In the genomic region with DNA sequence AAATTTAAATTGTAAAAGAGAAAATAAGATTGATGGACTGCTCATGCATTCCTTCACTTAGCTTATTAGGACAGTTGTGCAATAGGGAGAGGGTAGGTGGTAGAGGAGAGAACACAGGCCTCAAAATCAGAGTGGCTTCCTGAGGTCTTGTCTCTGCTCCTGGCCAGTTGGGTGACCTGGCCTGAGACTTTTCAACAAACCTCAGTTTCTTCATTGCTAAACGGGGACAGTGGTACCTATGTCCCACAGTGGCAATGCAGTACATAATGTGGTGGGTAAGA, we compare ENCODE assay signal across 15 cellular contexts. TPM values are rescaled to one million over a fixed set of nuclear protein-coding genes. Genes with fewer than 3 reads are reported as not detected.
A peak's percentile ranks its signal among the peaks of the same experiment; 100 is the strongest.
DNase-seq lines count a peak whose midpoint lies in the region; ATAC-seq and TF ChIP-seq lines count a peak whose summit lies in the region.
"Had no signal": no experiment of that assay in that cellular context is flagged by ENCODE, and none has a peak within 500 bp of the region (broad histone marks: within the 10 kb centered on the region; RNA-seq: fewer than 3 reads in every experiment).

No MANE protein-coding gene starts in this region.

- H3K4me2 ChIP-seq in SK-N-SH = peak overlapping the region; percentile 15

- no peaks in the 10 kb centered on the region for H3K27me3 Mint-ChIP-seq in dendritic cell treated with granulocyte-macrophage colony-stimulating factor and Interleukin-4, amounts not matched to agents 40 ng/mL and 50 ng/mL, for 4 days
- H3K27me3 Mint-ChIP-seq in mesothelial cell of epicardium (ENCODE audit: low read depth) = no peaks in the 10 kb centered on the region

- peak overlapping the region; percentile 68 for H3K27ac Mint-ChIP-seq in dendritic cell treated with granulocyte-macrophage colony-stimulating factor and Interleukin-4, amounts not matched to agents 40 ng/mL and 50 ng/mL, for 4 days
- peak overlapping the region; percentile 74 for H3K27ac Mint-ChIP-seq in mesothelial cell of epicardium

- POLR2A ChIA-PET in SK-N-SH (lab: Yijun Ruan, JAX) = no interaction called here

- no peak overlapping the region for H2AFZ ChIP-seq in SK-N-SH (ENCODE audit: low read depth)

- ATAC-seq in SK-N-SH treated with all-trans-retinoic acid at 6 μM for 48 hours = no peak
- ATAC-seq: right cardiac atrium had no signal

- H3K4me1 ChIP-seq in SK-N-SH (ENCODE audit: control insufficient read depth in 1 of 2, insufficient read depth in 2 of 2, low read depth in 1 of 2, low read length in 1 of 2) = peaks cover 24 to 45% of the 10 kb centered on the region in 2 experiments
- H3K4me1 ChIP-seq in transverse colon = peaks cover 20 to 62% (median 39%) of the 10 kb centered on the region in 4 donors

- H3K36me3 Mint-ChIP-seq in dendritic cell treated with granulocyte-macrophage colony-stimulating factor and Interleukin-4, amounts not matched to agents 40 ng/mL and 50 ng/mL, for 4 days (ENCODE audit: low read depth) = peaks cover 22% of the 10 kb centered on the region
- no peaks in the 10 kb centered on the region for H3K36me3 Mint-ChIP-seq in mesothelial cell of epicardium

- H3K27me3 ChIP-seq in SK-N-SH (ENCODE audit: insufficient read depth) (no peaks in the 10 kb centered on the region), transverse colon (no peaks in the 10 kb centered on the region)

- H3K27ac ChIP-seq in SK-N-SH (ENCODE audit: low read depth in 2 of 2, low read length in 1 of 2) = no peak overlapping the region; a peak in 2 of 4 replicates
- peak overlapping the region; percentile 24 to 63 (median 52) for H3K27ac ChIP-seq in transverse colon

- in situ Hi-C loops in transverse colon (cut with MboI; ENCODE audit: low pct_ligation_motif_present in 1 of 4, low pct_unique_long_range_greater_than_20kb in 1 of 4, low sequenced_read_pairs in 3 of 4) = no loop called here

- no peak overlapping the region for H3K4me3 ChIP-seq in SK-N-SH (ENCODE audit: low read depth in 2 of 2, low read length in 1 of 2)
- H3K4me3 ChIP-seq in transverse colon = no peak overlapping the region

- TF ChIP-seq CTCF in SK-N-SH (IDR thresholded peaks at IDR 0.05) (no peak), mesothelial cell of epicardium (IDR thresholded peaks at IDR 0.05; ENCODE audit: unreplicated experiment) (no peak), transverse colon (IDR thresholded peaks at IDR 0.05) (no peak)

- H3K4me3 Mint-ChIP-seq in dendritic cell treated with granulocyte-macrophage colony-stimulating factor and Interleukin-4, amounts not matched to agents 40 ng/mL and 50 ng/mL, for 4 days = peak overlapping the region; percentile 37
- peak overlapping the region; percentile 49 for H3K4me3 Mint-ChIP-seq in mesothelial cell of epicardium

- 75% methylated on average over 1 of the region's 1 CpG for WGBS in SK-N-SH (ENCODE audit: low lambda C conversion rate)
- 76 to 80% methylated on average over 1 of the region's 1 CpG for WGBS in transverse colon (ENCODE audit: low coverage in 1 of 2), 2 donors

- H3K4me1 Mint-ChIP-seq in dendritic cell treated with granulocyte-macrophage colony-stimulating factor and Interleukin-4, amounts not matched to agents 40 ng/mL and 50 ng/mL, for 4 days (ENCODE audit: low read depth) = peaks cover 73% of the 10 kb centered on the region
- H3K4me1 Mint-ChIP-seq in mesothelial cell of epicardium = peaks cover 56% of the 10 kb centered on the region

- TF ChIP-seq RAD21 in SK-N-SH (IDR thresholded peaks at IDR 0.05; ENCODE audit: low read length) = no peak

- DNase-seq in SK-N-SH = no peak
- no peak for DNase-seq in mesothelial cell of epicardium (ENCODE audit: low spot score in 2 of 2, unreplicated experiment in 2 of 2)
- no peak for DNase-seq in transverse colon
- no peak for DNase-seq in DMS 273 (lab: John Stamatoyannopoulos, UW; ENCODE audit: unreplicated experiment)
- no peak for DNase-seq in effector CD4-positive, alpha-beta T cell
- DNase-seq in SHP77 (lab: John Stamatoyannopoulos, UW) = no peak
- DNase-seq: activated CD4-positive, CD25-positive, alpha-beta regulatory T cell treated with anti-CD3 and anti-CD28 coated beads, Interleukin-2, amount 50 U/mL, for 72 hours; amniotic stem cell; NCI-H2107; NK-92 treated with Interleukin-12 subunit alpha and Interleukin-12 subunit beta, amount 100 ng/mL, for 24 hours had no signal

- no peak for TF ChIP-seq POLR2A in transverse colon (IDR thresholded peaks at IDR 0.05)

- H3K79me2 ChIP-seq in SK-N-SH (ENCODE audit: insufficient read depth) = peaks cover 43% of the 10 kb centered on the region

- no peaks in the 10 kb centered on the region for H3K9me2 ChIP-seq in SK-N-SH

- CTCF ChIA-PET in SK-N-SH (lab: Yijun Ruan, JAX) = interaction anchor here (1.4 to 1.7 kb wide), 2 partner anchors 11 to 151 kb away, joined by 4 to 5 read pairs; no protein-coding TSS in a partner anchor

- H3K36me3 ChIP-seq in SK-N-SH (replicated peaks in 1 of 2; ENCODE audit: control insufficient read depth in 1 of 2, insufficient read depth in 2 of 2, low read length in 1 of 2) (peaks cover 3 to 5% of the 10 kb centered on the region in 2 experiments), transverse colon (no peaks in the 10 kb centered on the region)

- H3F3A ChIP-seq in SK-N-SH (replicated peaks; ENCODE audit: insufficient read depth) = peaks cover 27% of the 10 kb centered on the region

- intact Hi-C loops in dendritic cell treated with granulocyte-macrophage colony-stimulating factor and Interleukin-4, amounts not matched to agents 40 ng/mL and 50 ng/mL, for 4 days (cut with micrococcal nuclease) = no loop called here
- intact Hi-C loops in transverse colon (cut with DNase I; ENCODE audit: low total_unique reads) = no loop called here

- no peaks in the 10 kb centered on the region for H3K9me3 Mint-ChIP-seq in dendritic cell treated with granulocyte-macrophage colony-stimulating factor and Interleukin-4, amounts not matched to agents 40 ng/mL and 50 ng/mL, for 4 days
- H3K9me3 Mint-ChIP-seq in mesothelial cell of epicardium = no peaks in the 10 kb centered on the region

- TF ChIP-seq EP300 in SK-N-SH (IDR thresholded peaks at IDR 0.05; ENCODE audit: borderline replicate concordance in 1 of 2, low read depth in 1 of 2, low read length in 1 of 2) = no peak
- TF ChIP-seq EP300 in transverse colon (IDR thresholded peaks at IDR 0.05; ENCODE audit: low read depth) = no peak

- H3K9ac ChIP-seq in SK-N-SH = no peak overlapping the region

- H3K9me3 ChIP-seq in SK-N-SH = no peaks in the 10 kb centered on the region
- no peaks in the 10 kb centered on the region for H3K9me3 ChIP-seq in transverse colon

- no peaks in the 10 kb centered on the region for H4K20me1 ChIP-seq in SK-N-SH (ENCODE audit: insufficient read depth)

TF ChIP-seq in SK-N-SH, 30 proteins besides CTCF, POLR2A, EP300 and RAD21 (continues in another document):
- TF ChIP-seq FOSL2 (IDR thresholded peaks at IDR 0.05; ENCODE audit: borderline replicate concordance, low read depth) (no peak), FOXJ3 (CRISPR knock-in tag; IDR thresholded peaks at IDR 0.05) (no peak)
- TF ChIP-seq, protein P1, sequence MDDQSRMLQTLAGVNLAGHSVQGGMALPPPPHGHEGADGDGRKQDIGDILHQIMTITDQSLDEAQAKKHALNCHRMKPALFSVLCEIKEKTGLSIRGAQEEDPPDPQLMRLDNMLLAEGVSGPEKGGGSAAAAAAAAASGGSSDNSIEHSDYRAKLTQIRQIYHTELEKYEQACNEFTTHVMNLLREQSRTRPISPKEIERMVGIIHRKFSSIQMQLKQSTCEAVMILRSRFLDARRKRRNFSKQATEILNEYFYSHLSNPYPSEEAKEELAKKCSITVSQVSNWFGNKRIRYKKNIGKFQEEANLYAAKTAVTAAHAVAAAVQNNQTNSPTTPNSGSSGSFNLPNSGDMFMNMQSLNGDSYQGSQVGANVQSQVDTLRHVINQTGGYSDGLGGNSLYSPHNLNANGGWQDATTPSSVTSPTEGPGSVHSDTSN (IDR thresholded peaks at IDR 0.05) = no peak

TF ChIP-seq in SK-N-SH treated with all-trans-retinoic acid at 6 μM for 48 hours, 23 proteins besides CTCF, POLR2A, EP300 and RAD21 (continues in another document):
- TF ChIP-seq CSDC2 (CRISPR knock-in tag; IDR thresholded peaks at IDR 0.05) (no peak), ARNTL (CRISPR knock-in tag; IDR thresholded peaks at IDR 0.05; ENCODE audit: borderline replicate concordance, low read depth) (no peak), ZFP3 (CRISPR knock-in tag; IDR thresholded peaks at IDR 0.05) (no peak), ISL1 (CRISPR knock-in tag; IDR thresholded peaks at IDR 0.05) (no peak), ZFP30 (CRISPR knock-in tag; IDR thresholded peaks at IDR 0.05) (no peak), TCF4 (CRISPR knock-in tag; IDR thresholded peaks at IDR 0.05; ENCODE audit: borderline replicate concordance) (no peak), TOX (CRISPR knock-in tag; IDR thresholded peaks at IDR 0.05; ENCODE audit: borderline replicate concordance) (no peak), BACH2 (CRISPR knock-in tag; IDR thresholded peaks at IDR 0.05; ENCODE audit: borderline replicate concordance) (no peak)

RNA-seq across cellular contexts. Expression of a gene that starts 2.6 kb away (rescaled TPM):
- polyA plus RNA-seq in SK-N-SH (2012; rRNA removed) = 57.6 and 80.9 TPM in 2 replicates
- polyA plus RNA-seq in SK-N-SH (2012; cell fraction: cytosol; rRNA removed) = 14.1 and 19.6 TPM in 2 replicates
- 412 and 451 TPM in 2 replicates for polyA plus RNA-seq in SK-N-SH (2012; cell fraction: nucleus; rRNA removed)
- 35.4 to 41.8 TPM (median 37.0 TPM) in 3 replicates for total RNA-seq in mesothelial cell of epicardium
- 10 to 100 TPM in 2 of 4 donors, 1 to 10 TPM in 2; 6.8 to 20.9 (median 10.3) TPM for total RNA-seq in transverse colon

RNA-seq across cellular contexts. Expression of a gene that starts 4.4 kb away (rescaled TPM):
- 57.8 and 69.8 TPM in 2 replicates for polyA plus RNA-seq in SK-N-SH (2012; rRNA removed)
- 21.2 and 31.7 TPM in 2 replicates for polyA plus RNA-seq in SK-N-SH (2012; cell fraction: cytosol; rRNA removed)
- 272 and 284 TPM in 2 replicates for polyA plus RNA-seq in SK-N-SH (2012; cell fraction: nucleus; rRNA removed)
- 45.6 to 50.5 TPM (median 50.4 TPM) in 3 replicates for total RNA-seq in mesothelial cell of epicardium
- total RNA-seq in transverse colon = 10 to 100 TPM; 22.4 to 37.0 (median 34.1) TPM

RNA-seq across cellular contexts. Expression of a gene that starts 10.6 kb away (rescaled TPM):
- polyA plus RNA-seq in SK-N-SH (2012; rRNA removed) = 0.13 TPM in 1 of 2 replicates, not detected in the other
- not detected in 2 replicates for polyA plus RNA-seq in SK-N-SH (2012; cell fraction: cytosol; rRNA removed)
- polyA plus RNA-seq in SK-N-SH (2012; cell fraction: nucleus; rRNA removed) = 0.40 and 0.66 TPM in 2 replicates
- total RNA-seq in mesothelial cell of epicardium (not detected in 3 replicates), transverse colon (not detected)
- total RNA-seq: LHCN-M2, mononuclear cell, right cardiac atrium had no signal
- polyA plus RNA-seq: right cardiac atrium had no signal

RNA-seq across cellular contexts. Expression of a gene that starts 44.8 kb away (rescaled TPM):
- polyA plus RNA-seq in SK-N-SH (2012; rRNA removed) = 336 and 368 TPM in 2 replicates
- 425 and 586 TPM in 2 replicates for polyA plus RNA-seq in SK-N-SH (2012; cell fraction: cytosol; rRNA removed)
- 357 and 676 TPM in 2 replicates for polyA plus RNA-seq in SK-N-SH (2012; cell fraction: nucleus; rRNA removed)
- 1,058 to 1,073 TPM (median 1,066 TPM) in 3 replicates for total RNA-seq in mesothelial cell of epicardium
- 100 to 1,000 TPM; 340 to 492 (median 432) TPM for total RNA-seq in transverse colon

RNA-seq across cellular contexts. Expression of a gene that starts 55.2 kb away (rescaled TPM):
- 58.5 and 59.3 TPM in 2 replicates for polyA plus RNA-seq in SK-N-SH (2012; rRNA removed)
- polyA plus RNA-seq in SK-N-SH (2012; cell fraction: cytosol; rRNA removed) = 62.4 and 69.7 TPM in 2 replicates
- 39.6 and 44.1 TPM in 2 replicates for polyA plus RNA-seq in SK-N-SH (2012; cell fraction: nucleus; rRNA removed)
- total RNA-seq in mesothelial cell of epicardium = 74.1 to 87.4 TPM (median 76.2 TPM) in 3 replicates
- 100 to 1,000 TPM; 175 to 307 (median 261) TPM for total RNA-seq in transverse colon

Comparison
In these comparisons a context has a peak if more than half of its experiments do, and no peak if none do; other contexts are left out.
1. H3K27ac ChIP-seq: peak in transverse colon (4 of 4); none in SK-N-SH (0 of 2).